8 cellular contexts compared by ENCODE assay signal in the genomic region with DNA sequence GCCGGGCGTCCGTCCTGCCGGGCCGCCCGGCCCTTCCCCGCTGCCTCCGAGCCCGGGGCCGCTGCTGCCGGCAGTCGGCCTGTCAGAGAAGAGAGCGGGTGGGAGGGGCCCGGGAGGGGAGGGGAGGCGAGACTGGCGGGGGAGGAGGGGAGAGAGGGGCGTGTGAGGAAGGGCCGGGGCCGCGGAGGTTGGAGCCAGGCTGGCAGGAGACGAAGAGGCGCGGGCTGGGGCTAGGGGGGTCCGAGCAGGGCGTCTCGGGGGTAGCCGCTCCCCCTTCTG. TPM values are rescaled to one million over a fixed set of nuclear protein-coding genes. Genes with fewer than 3 reads are reported as not detected.
A peak's percentile ranks its signal among the peaks of the same experiment; 100 is the strongest.
DNase-seq lines count a peak whose midpoint lies in the region; ATAC-seq, FAIRE-seq and TF ChIP-seq lines count a peak whose summit lies in the region.

No MANE protein-coding gene starts in this region.

- TF ChIP-seq RAD21 in A549 (conservative IDR thresholded peaks at IDR 0.05 in 1 of 2, IDR thresholded peaks at IDR 0.05 in 1 of 2) = no peak

- FAIRE-seq in A549 (lab: Jason Lieb, UNC) (no peak), GM12891 (lab: Jason Lieb, UNC) (no peak)

- peaks cover 19% of the 10 kb centered on the region for H3K36me3 Mint-ChIP-seq in dendritic cell treated with granulocyte-macrophage colony-stimulating factor and Interleukin-4, amounts not matched to agents 40 ng/mL and 50 ng/mL, for 4 days (ENCODE audit: low read depth)

- no peak for TF ChIP-seq EP300 in A549 (IDR thresholded peaks at IDR 0.05)

- no peak for TF ChIP-seq CTCF in A549 (IDR thresholded peaks at IDR 0.05)
- TF ChIP-seq CTCF in vagina (IDR thresholded peaks at IDR 0.05) = no peak

- no peaks in the 10 kb centered on the region for H3K9me3 Mint-ChIP-seq in dendritic cell treated with granulocyte-macrophage colony-stimulating factor and Interleukin-4, amounts not matched to agents 40 ng/mL and 50 ng/mL, for 4 days

- H3K27me3 ChIP-seq in SJCRH30 (no peaks in the 10 kb centered on the region; the same call in 1 of the 2 replicates), muscle layer of colon (ENCODE audit: control insufficient read depth in 1 of 2, insufficient read depth in 2 of 2, low read length in 2 of 2) (no peaks in the 10 kb centered on the region), vagina (no peaks in the 10 kb centered on the region)

- H3K36me3 ChIP-seq in SJCRH30 (no peaks in the 10 kb centered on the region), muscle layer of colon (ENCODE audit: insufficient read depth, low read length) (peaks cover 4% of the 10 kb centered on the region), vagina (no peaks in the 10 kb centered on the region)

- peak overlapping the region; percentile 58 for H3K4me2 ChIP-seq in A549

- peak overlapping the region; percentile 83 for H3K4me3 Mint-ChIP-seq in dendritic cell treated with granulocyte-macrophage colony-stimulating factor and Interleukin-4, amounts not matched to agents 40 ng/mL and 50 ng/mL, for 4 days

- peak overlapping the region; percentile 76 to 90 for H3K27ac ChIP-seq in A549
- H3K27ac ChIP-seq in SJCRH30 = peak overlapping the region; percentile 63
- peak overlapping the region; percentile 94 for H3K27ac ChIP-seq in muscle layer of colon (ENCODE audit: low read depth, low read length)
- H3K27ac ChIP-seq in vagina = peak overlapping the region; percentile 100

- WGBS in A549 (ENCODE audit: missing lambda C conversion rate) = 0% methylated on average over 1 of the region's 27 CpGs

- peak overlapping the region; percentile 20 for H3K9ac ChIP-seq in muscle layer of colon (ENCODE audit: low read length)

- intact Hi-C loops in dendritic cell treated with granulocyte-macrophage colony-stimulating factor and Interleukin-4, amounts not matched to agents 40 ng/mL and 50 ng/mL, for 4 days (cut with micrococcal nuclease) = loop anchor here (1.0 to 2.0 kb wide), 3 partner anchors 46 to 88 kb away; partner anchors contain the start of gene BNIP1
- intact Hi-C loops in vagina (cut with DNase I) = loop anchor here (1.0 to 5.0 kb wide), 3 partner anchors 39 to 764 kb away; no protein-coding TSS in a partner anchor

- CTCF ChIA-PET in A549 (lab: Yijun Ruan, JAX) = interaction anchor here (0.6 to 1.9 kb wide), 5 partner anchors 72 to 1590 kb away, joined by 3 to 10 read pairs (median 4); no protein-coding TSS in a partner anchor

- H3K4me3 ChIP-seq in A549 (peak overlapping the region; percentile 93), SJCRH30 (peak overlapping the region; percentile 86), muscle layer of colon (ENCODE audit: low read depth in 1 of 2, low read length in 2 of 2) (peak overlapping the region; percentile 90 to 97), vagina (peak overlapping the region; percentile 100)

- TF ChIP-seq POLR2A in A549 (IDR thresholded peaks at IDR 0.05; ENCODE audit: low read length) (no peak), GM12891 (IDR thresholded peaks at IDR 0.05; ENCODE audit: low read depth, low read length) (no peak), vagina (IDR thresholded peaks at IDR 0.05) (peak in 1 of 2 donors; percentile 27)

- peaks cover 27% of the 10 kb centered on the region for H3K4me1 Mint-ChIP-seq in dendritic cell treated with granulocyte-macrophage colony-stimulating factor and Interleukin-4, amounts not matched to agents 40 ng/mL and 50 ng/mL, for 4 days (ENCODE audit: low read depth)

- H3K9me3 ChIP-seq in A549 (no peaks in the 10 kb centered on the region), SJCRH30 (replicated peaks) (no peaks in the 10 kb centered on the region), muscle layer of colon (ENCODE audit: low read length) (no peaks in the 10 kb centered on the region), vagina (no peaks in the 10 kb centered on the region)

- ATAC-seq in A549 = peak; percentile 74 to 83
- ATAC-seq in HG02943 (IDR thresholded peaks at IDR 0.05; ENCODE audit: low read depth, unreplicated experiment) = peak; percentile 19

- H3K27me3 Mint-ChIP-seq in dendritic cell treated with granulocyte-macrophage colony-stimulating factor and Interleukin-4, amounts not matched to agents 40 ng/mL and 50 ng/mL, for 4 days = no peaks in the 10 kb centered on the region

- peak in 1 of 2 experiments; percentile 61 for DNase-seq in A549 (ENCODE audit: low read depth in 1 of 2, low spot score in 1 of 2)
- DNase-seq in GM12891 (ENCODE audit: insufficient read length, low spot score) = peak; percentile 60
- DNase-seq in SJCRH30 = no peak
- no peak for DNase-seq in vagina (ENCODE audit: extremely low spot score in 2 of 2)
- DNase-seq in cerebellum (ENCODE audit: low spot score) = no peak

- H3K27ac Mint-ChIP-seq in dendritic cell treated with granulocyte-macrophage colony-stimulating factor and Interleukin-4, amounts not matched to agents 40 ng/mL and 50 ng/mL, for 4 days = peak overlapping the region; percentile 87

- POLR2A ChIA-PET in A549 (lab: Yijun Ruan, JAX) = interaction anchor here (0.6 to 1.5 kb wide), 6 partner anchors 9 to 286 kb away, joined by 3 to 11 read pairs (median 4); partner anchors contain the start of genes ATP6V0E1, BNIP1, DUSP1 and STC2

- H3K4me1 ChIP-seq in A549 (peaks cover 18% of the 10 kb centered on the region; the same call in 2 of the 3 replicates), SJCRH30 (peaks cover 9% of the 10 kb centered on the region; the same call in 1 of the 2 replicates), muscle layer of colon (ENCODE audit: insufficient read depth, low read length) (peaks cover 28% of the 10 kb centered on the region), vagina (peaks cover 29% of the 10 kb centered on the region)

TF ChIP-seq in A549, 52 proteins besides CTCF, POLR2A, EP300 and RAD21:
- no peak for TF ChIP-seq FOSB (CRISPR knock-in tag; IDR thresholded peaks at IDR 0.05)
- TF ChIP-seq FOSL2 (IDR thresholded peaks at IDR 0.05) = no peak
- TF ChIP-seq FOSL2 (CRISPR knock-in tag; IDR thresholded peaks at IDR 0.05) = no peak
- no peak for TF ChIP-seq NFE2L2 (conservative IDR thresholded peaks at IDR 0.05; ENCODE audit: low read length)
- no peak for TF ChIP-seq ZNF302 (CRISPR knock-in tag; IDR thresholded peaks at IDR 0.05)
- no peak for TF ChIP-seq NR3C1 (IDR thresholded peaks at IDR 0.05)

TF ChIP-seq in GM12891, 5 proteins besides CTCF, POLR2A, EP300 and RAD21:
- no peak for TF ChIP-seq SPI1 (IDR thresholded peaks at IDR 0.05; ENCODE audit: low read depth, low read length)
- no peak for TF ChIP-seq POU2F2 (IDR thresholded peaks at IDR 0.05; ENCODE audit: low read depth, low read length)

RNA-seq across cellular contexts. Expression of gene CREBRF, which starts 0.6 kb away (rescaled TPM):
- polyA plus RNA-seq in A549 (2011; rRNA removed) (7.2 and 8.3 TPM in 2 replicates), A549 (2017; fragmentation: RNase III; extraction: RNeasy Plus Mini Kit Qiagen cat#74134 plus additional on column Dnase treatment) (1.1 to 1.8 TPM (median 1.4 TPM) in 3 replicates)
- polyA plus RNA-seq in A549 (2012; cell fraction: cytosol; rRNA removed) = 0.96 and 1.1 TPM in 2 replicates
- polyA plus RNA-seq in A549 (2012; cell fraction: nucleus; rRNA removed) = 0.88 and 0.91 TPM in 2 replicates
- 11.1 and 12.8 TPM in 2 replicates for polyA minus RNA-seq in A549 (2011; rRNA and poly(A)+ RNA removed)
- 6.2 TPM for polyA plus RNA-seq in GM12891 (2012; ENCODE audit: low read depth, missing spikeins)
- total RNA-seq in SJCRH30 (2014; rRNA removed; shearing (Covaris generic)) = 3.1 and 4.5 TPM in 2 replicates
- total RNA-seq in vagina (34.4 TPM), cerebellum (23.5 TPM)
